14 cellular contexts compared by ENCODE assay signal in genomic region chr7:115724400-115725056, GRCh38.
DNase-seq lines count a peak whose midpoint lies in the region; ATAC-seq and TF ChIP-seq lines count a peak whose summit lies in the region.
"Had no signal": no experiment of that assay in that cellular context is flagged by ENCODE, and none has a peak within 500 bp of the region (broad histone marks: within the 10 kb centered on the region; RNA-seq: fewer than 3 reads in every experiment).

No MANE protein-coding gene starts in this region.

- POLR2A ChIA-PET in HEK293 (lab: Yijun Ruan, JAX) = no interaction called here

- H3K4me1 ChIP-seq in HEK293 (ENCODE audit: control insufficient read depth, insufficient read depth, low read length) (peaks cover 14% of the 10 kb centered on the region), testis (no peaks in the 10 kb centered on the region)
- H3K4me1 ChIP-seq: tibial artery had no signal

- H3K27ac ChIP-seq in HEK293 (ENCODE audit: extremely low read depth, low read depth, low read length) (no peak overlapping the region), testis (no peak overlapping the region)
- H3K27ac ChIP-seq: brain microvascular endothelial cell, neural progenitor cell, tibial artery had no signal

- no peak overlapping the region for H3K4me3 ChIP-seq in HEK293 (ENCODE audit: low read depth, low read length)
- no peak overlapping the region for H3K4me3 ChIP-seq in testis
- H3K4me3 ChIP-seq: neural progenitor cell, tibial artery had no signal

- H3K27me3 ChIP-seq in testis = no peaks in the 10 kb centered on the region
- H3K27me3 ChIP-seq: brain microvascular endothelial cell, tibial artery had no signal

- intact Hi-C loops in testis (cut with DNase I; ENCODE audit: low total_unique reads) = no loop called here

- no peak for ATAC-seq in GM21528 (IDR thresholded peaks at IDR 0.05; ENCODE audit: low FRiP score, unreplicated experiment)
- ATAC-seq in HG03108 (IDR thresholded peaks at IDR 0.05; ENCODE audit: unreplicated experiment) = no peak
- no peak for ATAC-seq in HG02970 (IDR thresholded peaks at IDR 0.05; ENCODE audit: low FRiP score, unreplicated experiment)

- H3K9me3 ChIP-seq in HEK293 (ENCODE audit: control insufficient read depth, insufficient read depth, low read depth, low read length) = no peaks in the 10 kb centered on the region
- no peaks in the 10 kb centered on the region for H3K9me3 ChIP-seq in testis
- H3K9me3 ChIP-seq: tibial artery had no signal

- DNase-seq in NCI-H1694 treated with DMSO at 0.1 percent for 48 hours (lab: John Stamatoyannopoulos, UW) (peak; percentile 56), NCI-H82 treated with DMSO at 0.1 percent for 48 hours (lab: John Stamatoyannopoulos, UW; ENCODE audit: unreplicated experiment) (peak; percentile 67), kidney glomerular epithelial cell (lab: John Stamatoyannopoulos, UW) (peak; percentile 14), testis (no peak)
- DNase-seq: activated effector memory CD4-positive, alpha-beta T cell treated with Interleukin-2 at 50 U/mL for 16 hours; brain microvascular endothelial cell; glutamatergic neuron; IMR-90; tibial artery had no signal

- 70 to 72% methylated on average over 3 of the region's 3 CpGs for WGBS in testis, 2 donors

- H3K36me3 ChIP-seq in HEK293 (ENCODE audit: control insufficient read depth in 2 of 2, insufficient read depth in 1 of 2, low read length in 2 of 2) (no peaks in the 10 kb centered on the region), testis (ENCODE audit: low read depth, missing control alignments) (no peaks in the 10 kb centered on the region)
- H3K36me3 ChIP-seq: brain microvascular endothelial cell, neural progenitor cell, tibial artery had no signal

- CTCF ChIA-PET in HEK293 (lab: Yijun Ruan, JAX) = no interaction called here

- TF ChIP-seq POLR2A in testis (IDR thresholded peaks at IDR 0.05) = no peak

- TF ChIP-seq CTCF in HEK293 (tag by site-specific recombination; IDR thresholded peaks at IDR 0.05) = no peak
- no peak for TF ChIP-seq CTCF in testis (IDR thresholded peaks at IDR 0.05)

TF ChIP-seq in HEK293, 187 proteins besides CTCF, POLR2A, EP300 and RAD21 (continues in another document):
- TF ChIP-seq ZNF580 (tag by site-specific recombination; IDR thresholded peaks at IDR 0.05) (0 out of 2 replicates have a peak, but pooled peaks have one; percentile 13), ZNF837 (tag by site-specific recombination; IDR thresholded peaks at IDR 0.05) (no peak), ZNF362 (tag by site-specific recombination; IDR thresholded peaks at IDR 0.05) (0 out of 2 replicates have a peak, but pooled peaks have one; percentile 71), KLF16 (tag by site-specific recombination; IDR thresholded peaks at IDR 0.05) (no peak), PRDM10 (tag by site-specific recombination; IDR thresholded peaks at IDR 0.05) (0 out of 2 replicates have a peak, but pooled peaks have one; percentile 11), GFI1B (tag by site-specific recombination; IDR thresholded peaks at IDR 0.05) (no peak), ZNF670 (tag by site-specific recombination; IDR thresholded peaks at IDR 0.05; ENCODE audit: low read depth) (no peak), ZNF488 (tag by site-specific recombination; IDR thresholded peaks at IDR 0.05) (no peak), TCF7L2 (IDR thresholded peaks at IDR 0.05; ENCODE audit: borderline replicate concordance, low read depth, low read length) (no peak), ZNF658 (tag by site-specific recombination; IDR thresholded peaks at IDR 0.05) (no peak), ZNF423 (tag by site-specific recombination; IDR thresholded peaks at IDR 0.05) (peak; percentile 64), ZNF513 (tag by site-specific recombination; IDR thresholded peaks at IDR 0.05) (no peak), REPIN1 (tag by site-specific recombination; IDR thresholded peaks at IDR 0.05; ENCODE audit: low read depth) (no peak), ZNF747 (tag by site-specific recombination; IDR thresholded peaks at IDR 0.05) (no peak), ZNF544 (tag by site-specific recombination; IDR thresholded peaks at IDR 0.05) (peak; percentile 77), ZNF596 (tag by site-specific recombination; IDR thresholded peaks at IDR 0.05) (peak; percentile 14; the same call in 1 of the 2 replicates), ZNF449 (tag by site-specific recombination; IDR thresholded peaks at IDR 0.05) (no peak; the same call in 1 of the 2 replicates)
